In genomic region chr7:103446046-103446520, GRCh38 we compare ENCODE assay signal across 8 cellular contexts. TPM values are rescaled to one million over a fixed set of nuclear protein-coding genes. Genes with fewer than 3 reads are reported as not detected.
DNase-seq lines count a peak whose midpoint lies in the region; ATAC-seq and TF ChIP-seq lines count a peak whose summit lies in the region.

Gene SLC26A5, minus strand, starts transcription at chr7:103446207. Its CDS starts 24,693 bp downstream, at chr7:103421514.

- peaks cover 2 to 17% (median 15%) of the 10 kb centered on the region in 4 donors for H3K4me1 Mint-ChIP-seq in CD4-positive, alpha-beta memory T cell

- H3F3A ChIP-seq in neural cell (ENCODE audit: insufficient read depth, low read length, poor library complexity, severe bottlenecking), result no peaks in the 10 kb centered on the region

- H3K9me3 ChIP-seq in CD4-positive, alpha-beta memory T cell (ENCODE audit: control insufficient read depth in 1 of 2, low read length in 2 of 2), result no peaks in the 10 kb centered on the region
- H3K9me3 ChIP-seq in HAP-1 (no peaks in the 10 kb centered on the region), RWPE2 (ENCODE audit: severe bottlenecking) (no peaks in the 10 kb centered on the region), neural cell (ENCODE audit: low read length) (no peaks in the 10 kb centered on the region)

- H3K27me3 ChIP-seq in CD4-positive, alpha-beta memory T cell (ENCODE audit: insufficient read depth, low read length), result peaks cover 20% of the 10 kb centered on the region
- H3K27me3 ChIP-seq in HAP-1 (ENCODE audit: low read depth), result peaks cover 31% of the 10 kb centered on the region
- H3K27me3 ChIP-seq in RWPE2 (ENCODE audit: insufficient read depth, poor library complexity, severe bottlenecking), result peaks cover 50% of the 10 kb centered on the region
- H3K27me3 ChIP-seq in neural cell (ENCODE audit: insufficient read depth, low read depth, low read length), result peaks cover 54% of the 10 kb centered on the region

- H3K27ac ChIP-seq in CD4-positive, alpha-beta memory T cell (ENCODE audit: low read depth, low read length), result no peak within 1 kb of the TSS
- H3K27ac ChIP-seq in RWPE2 (ENCODE audit: poor library complexity, severe bottlenecking), result no peak within 1 kb of the TSS
- H3K27ac ChIP-seq in neural cell (ENCODE audit: low read length), result no peak within 1 kb of the TSS

- no peak within 1 kb of the TSS for H2AFZ ChIP-seq in neural cell (ENCODE audit: low read depth, low read length)

- H3K9ac ChIP-seq in neural cell (ENCODE audit: low read length), result no peak within 1 kb of the TSS

- no peak for TF ChIP-seq EP300 in neural cell (conservative IDR thresholded peaks at IDR 0.05; ENCODE audit: poor library complexity, severe bottlenecking)

- peak within 1 kb of the TSS; percentile 62 to 87 (median 77) for H3K4me3 Mint-ChIP-seq in CD4-positive, alpha-beta memory T cell

- no peak for DNase-seq in CD4-positive, alpha-beta memory T cell
- DNase-seq in HAP-1 (ENCODE audit: low spot score in 2 of 2) (peak; percentile 18 to 66), RWPE2 (ENCODE audit: low spot score) (peak; percentile 53), epithelial cell of proximal tubule (ENCODE audit: low read depth) (no peak)

- no peaks in the 10 kb centered on the region for H4K20me1 ChIP-seq in neural cell (ENCODE audit: insufficient read depth)

- peak; percentile 97 for ATAC-seq in RWPE2 (ENCODE audit: low read depth)
- no peak for ATAC-seq in HG03045 (IDR thresholded peaks at IDR 0.05; ENCODE audit: unreplicated experiment)
- no peak for ATAC-seq in HG03442 (IDR thresholded peaks at IDR 0.05; ENCODE audit: unreplicated experiment)
- no peak for ATAC-seq in GM21423 (IDR thresholded peaks at IDR 0.05; ENCODE audit: unreplicated experiment)

- peaks cover 20% of the 10 kb centered on the region for H3K4me1 ChIP-seq in CD4-positive, alpha-beta memory T cell (ENCODE audit: insufficient read depth, low read length)
- H3K4me1 ChIP-seq in HAP-1, result no peaks in the 10 kb centered on the region
- peaks cover 4% of the 10 kb centered on the region for H3K4me1 ChIP-seq in RWPE2 (ENCODE audit: insufficient read depth, poor library complexity, severe bottlenecking)

- in situ Hi-C loops in HAP-1 (cut with MboI; ENCODE audit: low sequenced_read_pairs), result no loop called here

- TF ChIP-seq CTCF in RWPE2 (IDR thresholded peaks at IDR 0.05; ENCODE audit: poor library complexity, severe bottlenecking) (no peak), epithelial cell of proximal tubule (conservative IDR thresholded peaks at IDR 0.05; ENCODE audit: low read depth, low read length) (no peak), neural cell (IDR thresholded peaks at IDR 0.05; ENCODE audit: poor library complexity, severe bottlenecking) (no peak)

- no peak within 1 kb of the TSS for H3K4me3 ChIP-seq in CD4-positive, alpha-beta memory T cell (ENCODE audit: low read length in 2 of 2)
- H3K4me3 ChIP-seq in HAP-1 (no peak within 1 kb of the TSS), RWPE2 (ENCODE audit: severe bottlenecking) (peak within 1 kb of the TSS; percentile 24), epithelial cell of proximal tubule (ENCODE audit: low read depth, low read length) (peak within 1 kb of the TSS; percentile 17), neural cell (ENCODE audit: low read length) (peak within 1 kb of the TSS; percentile 54)

- H3K36me3 ChIP-seq in CD4-positive, alpha-beta memory T cell (ENCODE audit: insufficient read depth, low read length), result no peaks in the 10 kb centered on the region
- H3K36me3 ChIP-seq in HAP-1 (replicated peaks) (no peaks in the 10 kb centered on the region), RWPE2 (ENCODE audit: low read depth) (no peaks in the 10 kb centered on the region), neural cell (ENCODE audit: insufficient read depth, low read length) (no peaks in the 10 kb centered on the region)

- H3K4me2 ChIP-seq in neural cell (ENCODE audit: low read length), result no peak within 1 kb of the TSS

- no peaks in the 10 kb centered on the region for H3K36me3 Mint-ChIP-seq in CD4-positive, alpha-beta memory T cell

- intact Hi-C loops in CD4-positive, alpha-beta memory T cell (cut with micrococcal nuclease), result no loop called here

- peak within 1 kb of the TSS in 1 of 7 donors; percentile 83 for H3K27ac Mint-ChIP-seq in CD4-positive, alpha-beta memory T cell

- no peaks in the 10 kb centered on the region for H3K79me2 ChIP-seq in neural cell (replicated peaks; ENCODE audit: insufficient read depth, low read length)

- H3K9me2 ChIP-seq in neural cell (ENCODE audit: insufficient read depth, low read length), result no peaks in the 10 kb centered on the region

- CTCF ChIA-PET in CD4-positive, alpha-beta memory T cell (lab: Charles Lee; ENCODE audit: partially characterized antibody), result no interaction called here

- H3K9me3 Mint-ChIP-seq in CD4-positive, alpha-beta memory T cell, result peaks cover 0 to 8% (median 5%) of the 10 kb centered on the region in 8 donors

- TF ChIP-seq RAD21 in neural cell (conservative IDR thresholded peaks at IDR 0.05), result no peak

- H3K27me3 Mint-ChIP-seq in CD4-positive, alpha-beta memory T cell, result peaks cover 46 to 58% of the 10 kb centered on the region in 2 donors

- POLR2A ChIA-PET in CD4-positive, alpha-beta memory T cell (lab: Charles Lee; ENCODE audit: partially characterized antibody), result no interaction called here

TF ChIP-seq in neural cell, 6 proteins besides CTCF, POLR2A, EP300 and RAD21:
- no peak for TF ChIP-seq SMC3 (conservative IDR thresholded peaks at IDR 0.05; ENCODE audit: poor library complexity)
- no peak for TF ChIP-seq TAF1 (IDR thresholded peaks at IDR 0.05; ENCODE audit: low read depth)
- no peak for TF ChIP-seq POLR2AphosphoS5 (IDR thresholded peaks at IDR 0.05)
- TF ChIP-seq EZH2 (IDR thresholded peaks at IDR 0.05; ENCODE audit: borderline replicate concordance, insufficient read depth, low read length, poor library complexity, severe bottlenecking), result no peak
- no peak for TF ChIP-seq REST (IDR thresholded peaks at IDR 0.05; ENCODE audit: borderline replicate concordance)
- TF ChIP-seq MXI1 (conservative IDR thresholded peaks at IDR 0.05; ENCODE audit: poor library complexity, severe bottlenecking), result no peak
TF ChIP-seq in neural cell: peak in this region for 0.

RNA-seq across cellular contexts. Expression of gene SLC26A5, which starts in this region (rescaled TPM):
- not detected for total RNA-seq in CD4-positive, alpha-beta memory T cell
- not detected for polyA plus RNA-seq in CD4-positive, alpha-beta memory T cell
- total RNA-seq in epithelial cell of proximal tubule, result not detected in 2 replicates
- not detected in 2 replicates for polyA plus RNA-seq in neural cell
- polyA minus RNA-seq in neural cell, result not detected in 2 replicates

Comparison
In these comparisons a context has a peak if more than half of its experiments do, and no peak if none do; other contexts are left out.
1. DNase-seq: peak in HAP-1 (2 of 2) and RWPE2 (single experiment); none in CD4-positive, alpha-beta memory T cell (0 of 5) and epithelial cell of proximal tubule (single experiment).
2. H3K4me3 ChIP-seq: peak in RWPE2 (single experiment), epithelial cell of proximal tubule (single experiment) and neural cell (single experiment); none in CD4-positive, alpha-beta memory T cell (0 of 2) and HAP-1 (single experiment).